In the genomic region with DNA sequence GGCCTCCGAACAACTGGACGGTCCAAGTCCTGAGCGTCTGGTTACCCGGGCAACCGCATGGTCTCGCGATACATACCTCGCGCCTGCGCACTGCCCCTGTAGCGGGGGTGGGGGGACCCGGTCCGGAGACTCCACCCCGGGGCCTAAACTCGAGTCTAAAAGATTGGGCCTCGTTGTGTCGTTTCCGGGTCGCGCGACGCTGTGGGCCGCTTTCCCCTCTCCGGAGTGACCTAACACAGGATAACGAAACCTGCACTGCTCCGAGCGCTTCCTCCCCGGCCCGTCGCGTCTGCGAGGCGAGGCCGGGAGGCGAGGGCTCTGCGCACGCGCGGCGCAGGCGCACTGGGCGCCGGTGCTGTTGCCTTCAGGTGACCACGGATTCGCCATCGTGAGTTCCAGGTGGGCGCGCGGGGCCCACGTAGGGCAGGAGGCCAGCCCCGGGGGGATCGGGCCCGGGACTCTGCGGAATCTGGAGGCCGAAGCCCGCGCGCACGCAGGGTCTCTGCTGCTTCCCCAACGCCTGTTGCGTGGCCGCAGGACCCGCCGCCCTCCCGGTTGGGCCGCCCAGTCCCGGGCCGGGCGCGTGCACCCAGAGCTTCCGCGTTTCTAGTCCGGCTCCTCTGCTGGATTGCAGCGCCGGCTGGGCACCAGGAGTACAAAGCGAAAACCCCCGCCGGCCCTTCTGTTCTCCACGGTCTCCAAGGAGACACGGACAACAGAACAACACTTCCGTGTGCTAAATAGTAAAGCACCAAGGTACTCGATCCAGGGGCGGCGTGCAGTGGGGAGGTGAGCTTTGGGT, we compare ENCODE assay signal across 8 cellular contexts. TPM values are rescaled to one million over a fixed set of nuclear protein-coding genes. Genes with fewer than 3 reads are reported as not detected.
DNase-seq lines count a peak whose midpoint lies in the region; ATAC-seq and TF ChIP-seq lines count a peak whose summit lies in the region.

A gene with protein sequence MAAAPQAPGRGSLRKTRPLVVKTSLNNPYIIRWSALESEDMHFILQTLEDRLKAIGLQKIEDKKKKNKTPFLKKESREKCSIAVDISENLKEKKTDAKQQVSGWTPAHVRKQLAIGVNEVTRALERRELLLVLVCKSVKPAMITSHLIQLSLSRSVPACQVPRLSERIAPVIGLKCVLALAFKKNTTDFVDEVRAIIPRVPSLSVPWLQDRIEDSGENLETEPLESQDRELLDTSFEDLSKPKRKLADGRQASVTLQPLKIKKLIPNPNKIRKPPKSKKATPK (plus strand): TSS at position 345 of the 802 bp plus-strand sequence. CDS start 5,960 bp downstream, outside the sequence.

- WGBS in ectodermal cell, 2 experiments, result 0% methylated on average over 84 of the region's 84 CpGs
- 0% methylated on average over 58 to 84 of the region's 84 CpGs for WGBS in lung, 2 donors

- peak within 1 kb of the TSS; percentile 93 for H3K27ac ChIP-seq in ectodermal cell (ENCODE audit: insufficient read depth, low read depth, low read length, poor library complexity, severe bottlenecking)
- peak within 1 kb of the TSS; percentile 95 to 99 for H3K27ac ChIP-seq in lung (ENCODE audit: low read depth in 1 of 2, low read length in 1 of 2)

- H3K27me3 ChIP-seq in ectodermal cell (ENCODE audit: control insufficient read depth, insufficient read depth, low read length, poor library complexity, severe bottlenecking) (no peaks in the 10 kb centered on the region), lung (ENCODE audit: control insufficient read depth, insufficient read depth) (no peaks in the 10 kb centered on the region)

- H3K36me3 ChIP-seq in ectodermal cell (ENCODE audit: control insufficient read depth, insufficient read depth, low read length) (no peaks in the 10 kb centered on the region), lung (ENCODE audit: control insufficient read depth in 2 of 2, insufficient read depth in 2 of 2, low read length in 2 of 2) (peaks cover 0 to 5% of the 10 kb centered on the region in 2 donors)

- H3K4me3 ChIP-seq in ectodermal cell (ENCODE audit: insufficient read depth, low read depth, low read length) (peak within 1 kb of the TSS; percentile 78), lung (peak within 1 kb of the TSS; percentile 94)

- ATAC-seq in GM19467 (IDR thresholded peaks at IDR 0.05; ENCODE audit: unreplicated experiment), result peak; percentile 83
- peak; percentile 94 for ATAC-seq in lung (ENCODE audit: insufficient read depth, low FRiP score)

- H3K4me1 ChIP-seq in ectodermal cell (ENCODE audit: control insufficient read depth, insufficient read depth, low read length) (no peaks in the 10 kb centered on the region), lung (ENCODE audit: control insufficient read depth in 2 of 2, insufficient read depth in 2 of 2, low read length in 2 of 2) (peaks cover 0 to 5% of the 10 kb centered on the region in 2 donors)

- DNase-seq in CMK (ENCODE audit: low read depth) (peak; percentile 77), HPDE6-E6E7 (ENCODE audit: extremely low spot score) (peak; percentile 78), NK-92 (lab: John Stamatoyannopoulos, UW; ENCODE audit: unreplicated experiment) (peak; percentile 63), lung (ENCODE audit: low spot score) (peak; percentile 98)
- peak; percentile 85 to 96 for DNase-seq in activated CD8-positive, alpha-beta memory T cell treated with anti-CD3 and anti-CD28 coated beads for 1 hour (ENCODE audit: extremely low read depth in 1 of 2, low read depth in 1 of 2)
- peak; percentile 93 to 95 (median 94) for DNase-seq in stimulated activated CD4-positive, alpha-beta T cell treated with anti-CD3 and anti-CD28 coated beads, TNF-alpha, amount 100 ng/mL, for 24 hours (ENCODE audit: low read depth in 3 of 3)

- H3K9me3 ChIP-seq in ectodermal cell (ENCODE audit: control insufficient read depth, low read length) (no peaks in the 10 kb centered on the region), lung (ENCODE audit: control insufficient read depth in 2 of 2, insufficient read depth in 1 of 2, low read length in 1 of 2) (no peaks in the 10 kb centered on the region)

- no peak for TF ChIP-seq CTCF in lung (IDR thresholded peaks at IDR 0.05; ENCODE audit: control extremely low read depth, extremely low read depth)

RNA-seq across cellular contexts. Expression of the gene that starts here (rescaled TPM):
- polyA plus RNA-seq in ectodermal cell (2013, experiment 1 of 4), result 24.8 TPM
- 24.6 TPM for polyA plus RNA-seq in ectodermal cell (2013, experiment 2 of 4)
- polyA plus RNA-seq in ectodermal cell (2013, experiment 3 of 4), result 25.0 TPM
- polyA plus RNA-seq in ectodermal cell (2013, experiment 4 of 4), result 26.3 TPM
- total RNA-seq in lung, result 10 to 100 TPM; 10.2 to 17.0 TPM
- 10 to 100 TPM; 19.3 to 25.5 TPM for polyA plus RNA-seq in lung

Comparison
In these comparisons a context has a peak if more than half of its experiments do, and no peak if none do; other contexts are left out.
1. Peak in every context shown above with its lines: DNase-seq, ATAC-seq, H3K4me3 ChIP-seq and H3K27ac ChIP-seq.